1 cellular context compared by ENCODE assay signal in the genomic region with DNA sequence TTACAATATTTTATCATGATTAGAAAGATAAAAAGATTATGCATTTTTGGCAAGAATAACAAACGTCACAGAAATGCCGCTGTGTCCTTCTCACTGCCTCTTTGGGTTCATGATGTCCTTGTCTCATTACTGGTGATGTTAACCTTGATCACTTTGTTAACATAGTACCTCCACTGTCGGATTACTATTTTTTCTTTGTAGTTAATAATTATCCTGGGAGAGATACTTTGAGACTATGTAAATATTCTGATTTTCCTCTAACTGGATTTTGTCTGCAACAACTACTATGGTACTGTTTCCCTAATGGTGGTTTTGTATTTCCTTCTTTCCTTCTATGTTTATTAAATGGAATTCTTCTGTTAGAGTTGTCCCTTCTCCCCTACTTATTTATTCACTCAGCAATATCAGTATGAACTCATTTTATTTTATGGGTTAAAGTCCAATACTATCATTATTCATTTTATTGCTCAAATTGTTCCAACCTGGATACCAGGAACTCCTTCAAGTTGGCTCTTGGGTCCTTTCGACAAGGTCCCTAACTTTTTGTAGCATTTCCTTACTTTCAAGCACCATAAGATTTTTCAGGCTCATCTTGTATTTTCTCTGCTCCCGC.
TF ChIP-seq lines count a peak whose summit lies in the region.

No MANE protein-coding gene starts in this region.

TF ChIP-seq in GM12878, 131 proteins besides CTCF, POLR2A, EP300 and RAD21 (continued from another document):
- TF ChIP-seq BCLAF1 (IDR thresholded peaks at IDR 0.05), result no peak
- TF ChIP-seq NRF1 (conservative IDR thresholded peaks at IDR 0.05; ENCODE audit: low read depth, low read length), result no peak
- no peak for TF ChIP-seq DPF2 (IDR thresholded peaks at IDR 0.05)
